ENCODE assay signal across 12 cellular contexts in the genomic region with DNA sequence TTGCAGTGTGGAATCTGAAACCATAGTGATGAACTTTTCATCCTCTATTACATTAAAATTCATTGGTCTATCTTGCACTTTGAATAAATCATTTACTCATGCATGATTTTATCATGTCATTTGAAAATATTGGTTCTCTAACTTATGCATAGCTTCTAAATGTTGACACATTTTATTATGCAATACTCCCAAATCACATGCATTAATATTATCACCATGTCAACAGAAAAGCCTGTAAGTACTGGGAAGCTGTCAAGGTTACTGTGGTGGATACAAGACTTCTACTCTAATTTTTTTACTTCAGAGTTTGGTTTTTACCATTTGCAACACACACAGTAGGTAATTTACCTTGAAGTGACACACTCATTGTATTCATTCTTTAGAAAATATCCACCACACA.
DNase-seq lines count a peak whose midpoint lies in the region; TF ChIP-seq lines count a peak whose summit lies in the region.
"Had no signal": no experiment of that assay in that cellular context is flagged by ENCODE, and none has a peak within 500 bp of the region (broad histone marks: within the 10 kb centered on the region; RNA-seq: fewer than 3 reads in every experiment).

No MANE protein-coding gene starts in this region.

- H3K4me1 ChIP-seq in SK-N-SH (ENCODE audit: control insufficient read depth in 1 of 2, insufficient read depth in 2 of 2, low read depth in 1 of 2, low read length in 1 of 2), result no peaks in the 10 kb centered on the region

- no peaks in the 10 kb centered on the region for H4K20me1 ChIP-seq in SK-N-SH (ENCODE audit: insufficient read depth)

- no peaks in the 10 kb centered on the region for H3K9me2 ChIP-seq in SK-N-SH

- TF ChIP-seq CTCF in fibroblast of pulmonary artery (IDR thresholded peaks at IDR 0.05; ENCODE audit: low read length, missing control alignments), result no peak
- TF ChIP-seq CTCF in SK-N-SH (IDR thresholded peaks at IDR 0.05), result no peak

- H3K4me3 ChIP-seq in fibroblast of pulmonary artery (replicated peaks; ENCODE audit: low read depth, low read length), result no peak overlapping the region
- no peak overlapping the region for H3K4me3 ChIP-seq in SK-N-SH (ENCODE audit: low read depth in 2 of 2, low read length in 1 of 2)
- H3K4me3 ChIP-seq: GM23338 had no signal

- H3F3A ChIP-seq in SK-N-SH (replicated peaks; ENCODE audit: insufficient read depth), result no peaks in the 10 kb centered on the region

- no peak for TF ChIP-seq RAD21 in SK-N-SH (IDR thresholded peaks at IDR 0.05; ENCODE audit: low read length)

- H3K27me3 ChIP-seq in SK-N-SH (ENCODE audit: insufficient read depth), result no peaks in the 10 kb centered on the region

- no peak overlapping the region for H3K9ac ChIP-seq in SK-N-SH

- no peaks in the 10 kb centered on the region for H3K36me3 ChIP-seq in SK-N-SH (replicated peaks in 1 of 2; ENCODE audit: control insufficient read depth in 1 of 2, insufficient read depth in 2 of 2, low read length in 1 of 2)

- no peaks in the 10 kb centered on the region for H3K9me3 ChIP-seq in SK-N-SH

- no peak overlapping the region for H3K4me2 ChIP-seq in SK-N-SH
- H3K4me2 ChIP-seq: GM23338 had no signal

- POLR2A ChIA-PET in SK-N-SH (lab: Yijun Ruan, JAX), result no interaction called here

- H3K27ac ChIP-seq in SK-N-SH (ENCODE audit: low read depth in 2 of 2, low read length in 1 of 2), result no peak overlapping the region

- no peaks in the 10 kb centered on the region for H3K79me2 ChIP-seq in SK-N-SH (ENCODE audit: insufficient read depth)

- DNase-seq in NCI-H226, result peak; percentile 30
- DNase-seq in amniotic epithelial cell (ENCODE audit: low read depth), result peak; percentile 67
- peak; percentile 44 for DNase-seq in fibroblast of pulmonary artery (ENCODE audit: low read depth)
- no peak for DNase-seq in stimulated activated CD4-positive, alpha-beta T cell treated with anti-CD3 and anti-CD28 coated beads, Interleukin-1b, Interleukin-23, amount 100 ng/mL, for 48 hours
- no peak for DNase-seq in NOMO-1 treated with DMSO at 0.1 percent for 48 hours (lab: John Stamatoyannopoulos, UW; ENCODE audit: unreplicated experiment)
- no peak for DNase-seq in NCI-H82 treated with DMSO at 0.1 percent for 48 hours (lab: John Stamatoyannopoulos, UW; ENCODE audit: unreplicated experiment)
- DNase-seq in SK-N-SH, result no peak
- DNase-seq: C1 segment of cervical spinal cord; CD4-positive, alpha-beta T cell; DMS79; H9 had no signal

- CTCF ChIA-PET in SK-N-SH (lab: Yijun Ruan, JAX), result no interaction called here

- no peak for TF ChIP-seq EP300 in SK-N-SH (IDR thresholded peaks at IDR 0.05; ENCODE audit: borderline replicate concordance in 1 of 2, low read depth in 1 of 2, low read length in 1 of 2)

- no peak overlapping the region for H2AFZ ChIP-seq in SK-N-SH (ENCODE audit: low read depth)
- H2AFZ ChIP-seq: GM23338 had no signal

TF ChIP-seq in SK-N-SH, 30 proteins besides CTCF, POLR2A, EP300 and RAD21:
- TF ChIP-seq NRF1 (IDR thresholded peaks at IDR 0.05; ENCODE audit: low read depth, low read length) (no peak), FOXJ3 (CRISPR knock-in tag; IDR thresholded peaks at IDR 0.05) (no peak), POLR2AphosphoS5 (IDR thresholded peaks at IDR 0.05; ENCODE audit: low read depth, low read length) (no peak), MXI1 (IDR thresholded peaks at IDR 0.05; ENCODE audit: low read depth, low read length) (no peak), SIN3A (IDR thresholded peaks at IDR 0.05; ENCODE audit: borderline replicate concordance, low read depth, low read length) (no peak), JUND (IDR thresholded peaks at IDR 0.05) (no peak), YY1 (IDR thresholded peaks at IDR 0.05; ENCODE audit: low read depth) (no peak), RCOR1 (IDR thresholded peaks at IDR 0.05; ENCODE audit: low read length) (no peak), SMC3 (IDR thresholded peaks at IDR 0.05; ENCODE audit: low read depth, low read length) (no peak), GATA2 (CRISPR knock-in tag; IDR thresholded peaks at IDR 0.05) (no peak), TCF12 (IDR thresholded peaks at IDR 0.05) (no peak), RFX5 (IDR thresholded peaks at IDR 0.05; ENCODE audit: low read length) (no peak)
- TF ChIP-seq, protein P1, sequence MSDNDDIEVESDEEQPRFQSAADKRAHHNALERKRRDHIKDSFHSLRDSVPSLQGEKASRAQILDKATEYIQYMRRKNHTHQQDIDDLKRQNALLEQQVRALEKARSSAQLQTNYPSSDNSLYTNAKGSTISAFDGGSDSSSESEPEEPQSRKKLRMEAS (IDR thresholded peaks at IDR 0.05; ENCODE audit: low read depth), result no peak
- TF ChIP-seq, protein P2, sequence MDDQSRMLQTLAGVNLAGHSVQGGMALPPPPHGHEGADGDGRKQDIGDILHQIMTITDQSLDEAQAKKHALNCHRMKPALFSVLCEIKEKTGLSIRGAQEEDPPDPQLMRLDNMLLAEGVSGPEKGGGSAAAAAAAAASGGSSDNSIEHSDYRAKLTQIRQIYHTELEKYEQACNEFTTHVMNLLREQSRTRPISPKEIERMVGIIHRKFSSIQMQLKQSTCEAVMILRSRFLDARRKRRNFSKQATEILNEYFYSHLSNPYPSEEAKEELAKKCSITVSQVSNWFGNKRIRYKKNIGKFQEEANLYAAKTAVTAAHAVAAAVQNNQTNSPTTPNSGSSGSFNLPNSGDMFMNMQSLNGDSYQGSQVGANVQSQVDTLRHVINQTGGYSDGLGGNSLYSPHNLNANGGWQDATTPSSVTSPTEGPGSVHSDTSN (IDR thresholded peaks at IDR 0.05), result no peak
- TF ChIP-seq, protein P3, sequence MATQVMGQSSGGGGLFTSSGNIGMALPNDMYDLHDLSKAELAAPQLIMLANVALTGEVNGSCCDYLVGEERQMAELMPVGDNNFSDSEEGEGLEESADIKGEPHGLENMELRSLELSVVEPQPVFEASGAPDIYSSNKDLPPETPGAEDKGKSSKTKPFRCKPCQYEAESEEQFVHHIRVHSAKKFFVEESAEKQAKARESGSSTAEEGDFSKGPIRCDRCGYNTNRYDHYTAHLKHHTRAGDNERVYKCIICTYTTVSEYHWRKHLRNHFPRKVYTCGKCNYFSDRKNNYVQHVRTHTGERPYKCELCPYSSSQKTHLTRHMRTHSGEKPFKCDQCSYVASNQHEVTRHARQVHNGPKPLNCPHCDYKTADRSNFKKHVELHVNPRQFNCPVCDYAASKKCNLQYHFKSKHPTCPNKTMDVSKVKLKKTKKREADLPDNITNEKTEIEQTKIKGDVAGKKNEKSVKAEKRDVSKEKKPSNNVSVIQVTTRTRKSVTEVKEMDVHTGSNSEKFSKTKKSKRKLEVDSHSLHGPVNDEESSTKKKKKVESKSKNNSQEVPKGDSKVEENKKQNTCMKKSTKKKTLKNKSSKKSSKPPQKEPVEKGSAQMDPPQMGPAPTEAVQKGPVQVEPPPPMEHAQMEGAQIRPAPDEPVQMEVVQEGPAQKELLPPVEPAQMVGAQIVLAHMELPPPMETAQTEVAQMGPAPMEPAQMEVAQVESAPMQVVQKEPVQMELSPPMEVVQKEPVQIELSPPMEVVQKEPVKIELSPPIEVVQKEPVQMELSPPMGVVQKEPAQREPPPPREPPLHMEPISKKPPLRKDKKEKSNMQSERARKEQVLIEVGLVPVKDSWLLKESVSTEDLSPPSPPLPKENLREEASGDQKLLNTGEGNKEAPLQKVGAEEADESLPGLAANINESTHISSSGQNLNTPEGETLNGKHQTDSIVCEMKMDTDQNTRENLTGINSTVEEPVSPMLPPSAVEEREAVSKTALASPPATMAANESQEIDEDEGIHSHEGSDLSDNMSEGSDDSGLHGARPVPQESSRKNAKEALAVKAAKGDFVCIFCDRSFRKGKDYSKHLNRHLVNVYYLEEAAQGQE (IDR thresholded peaks at IDR 0.05; ENCODE audit: low read depth, low read length), result no peak
- TF ChIP-seq, protein P4, sequence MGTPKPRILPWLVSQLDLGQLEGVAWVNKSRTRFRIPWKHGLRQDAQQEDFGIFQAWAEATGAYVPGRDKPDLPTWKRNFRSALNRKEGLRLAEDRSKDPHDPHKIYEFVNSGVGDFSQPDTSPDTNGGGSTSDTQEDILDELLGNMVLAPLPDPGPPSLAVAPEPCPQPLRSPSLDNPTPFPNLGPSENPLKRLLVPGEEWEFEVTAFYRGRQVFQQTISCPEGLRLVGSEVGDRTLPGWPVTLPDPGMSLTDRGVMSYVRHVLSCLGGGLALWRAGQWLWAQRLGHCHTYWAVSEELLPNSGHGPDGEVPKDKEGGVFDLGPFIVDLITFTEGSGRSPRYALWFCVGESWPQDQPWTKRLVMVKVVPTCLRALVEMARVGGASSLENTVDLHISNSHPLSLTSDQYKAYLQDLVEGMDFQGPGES (IDR thresholded peaks at IDR 0.05; ENCODE audit: low read depth, low read length), result no peak

Comparison
In these comparisons a context has a peak if more than half of its experiments do, and no peak if none do; other contexts are left out.
1. DNase-seq: peak in NCI-H226 (single experiment), amniotic epithelial cell (single experiment) and fibroblast of pulmonary artery (single experiment); none in stimulated activated CD4-positive, alpha-beta T cell treated with anti-CD3 and anti-CD28 coated beads, Interleukin-1b, Interleukin-23, amount 100 ng/mL, for 48 hours (single experiment), NOMO-1 treated with DMSO at 0.1 percent for 48 hours (single experiment), NCI-H82 treated with DMSO at 0.1 percent for 48 hours (single experiment) and SK-N-SH (single experiment).